ENCODE assay signal across 17 cellular contexts in the genomic region with DNA sequence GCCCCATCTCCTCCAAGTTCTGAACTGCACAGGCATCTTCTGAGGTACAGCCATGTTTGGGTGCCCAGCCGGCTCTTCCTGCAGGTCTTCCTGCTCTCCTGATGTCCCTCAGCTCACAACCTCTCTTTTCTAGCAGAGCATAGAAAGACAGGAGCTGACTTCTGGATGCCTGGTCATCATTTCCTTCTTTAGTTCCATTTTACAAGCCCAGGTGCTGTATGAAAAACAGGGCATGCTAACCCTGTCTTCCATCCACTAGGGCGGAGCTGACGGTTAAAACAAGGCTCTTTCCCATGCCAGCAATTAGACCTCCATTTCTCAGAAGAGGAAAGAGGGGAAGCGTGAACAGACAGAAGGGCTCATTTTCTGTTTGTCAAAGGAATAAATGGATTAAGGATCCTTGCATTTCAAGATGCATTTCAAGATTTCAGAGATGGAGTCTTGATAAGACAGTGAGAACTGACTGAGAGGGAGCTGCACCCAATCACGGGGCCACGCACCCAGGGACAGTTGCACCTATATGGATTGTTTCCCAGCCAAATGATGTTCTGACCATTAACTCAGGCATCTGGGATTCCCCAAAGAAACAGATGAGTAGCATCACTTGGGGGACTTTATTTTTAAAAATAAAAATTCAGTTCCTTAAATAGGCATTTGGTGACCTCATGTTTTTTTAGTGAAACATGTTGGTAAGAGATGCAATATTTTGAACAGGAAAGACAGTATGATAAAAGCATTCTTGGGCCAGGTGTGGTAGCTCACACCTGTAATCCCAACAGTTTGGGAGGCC. TPM values are rescaled to one million over a fixed set of nuclear protein-coding genes. Genes with fewer than 3 reads are reported as not detected.
DNase-seq lines count a peak whose midpoint lies in the region; ATAC-seq and TF ChIP-seq lines count a peak whose summit lies in the region.
"Had no signal": no experiment of that assay in that cellular context is flagged by ENCODE, and none has a peak within 500 bp of the region (broad histone marks: within the 10 kb centered on the region; RNA-seq: fewer than 3 reads in every experiment).

No MANE protein-coding gene starts in this region.

- no peaks in the 10 kb centered on the region for H3K79me2 ChIP-seq in H9 (ENCODE audit: insufficient read depth, low read length)

- peaks cover 10 to 13% of the 10 kb centered on the region in 2 experiments for H3K4me1 Mint-ChIP-seq in H9
- peaks cover 55% of the 10 kb centered on the region for H3K4me1 Mint-ChIP-seq in activated T-helper 2 cell treated with anti-CD3 and anti-CD28 coated beads, Interferon-gamma antibody, Interleukin-2, Interleukin-4, amounts not matched to agents 10 μg/mL and 5 μg/mL and 100 μg/mL, durations not matched to agents 14 hours and 24 hours and 36 hours (ENCODE audit: low read depth)

- peak overlapping the region; percentile 1 to 67 (median 47); a peak in 13 of 22 replicates for H3K4me2 ChIP-seq in BLaER1 treated with 17β-estradiol and CSF1 and Interleukin-3, amounts not matched to agents 10 nM and 100 nM
- H3K4me2 ChIP-seq in H9 (ENCODE audit: insufficient read depth, insufficient read length, low read length) (no peak overlapping the region), mesenchymal stem cell (ENCODE audit: low read length, poor library complexity, severe bottlenecking) (no peak overlapping the region)
- H3K4me2 ChIP-seq: KMS-11, SK-N-SH had no signal

- H2BK12ac ChIP-seq in H9 (ENCODE audit: insufficient read length, low read depth, low read length) (no peak overlapping the region), mesenchymal stem cell (ENCODE audit: low read length in 2 of 2) (no peak overlapping the region)

- H3K27me3 Mint-ChIP-seq in H9 (ENCODE audit: low read depth): no peaks in the 10 kb centered on the region; the same call in 1 of the 2 replicates
- peaks cover 45% of the 10 kb centered on the region for H3K27me3 Mint-ChIP-seq in activated T-helper 2 cell treated with anti-CD3 and anti-CD28 coated beads, Interferon-gamma antibody, Interleukin-2, Interleukin-4, amounts not matched to agents 10 μg/mL and 5 μg/mL and 100 μg/mL, durations not matched to agents 14 hours and 24 hours and 36 hours (ENCODE audit: low read depth)
- H3K27me3 Mint-ChIP-seq: T-cell had no signal

- H2AK5ac ChIP-seq in H9 (ENCODE audit: insufficient read length, low read length) (no peak overlapping the region), mesenchymal stem cell (ENCODE audit: low read length, severe bottlenecking) (no peak overlapping the region)

- no peak overlapping the region for H3T11ph ChIP-seq in H9 (ENCODE audit: low read length)

- H4K8ac ChIP-seq in H9 (replicated peaks; ENCODE audit: insufficient read length, low read depth, low read length): no peak overlapping the region
- no peak overlapping the region for H4K8ac ChIP-seq in mesenchymal stem cell (ENCODE audit: low read length)

- peaks cover 51 to 60% (median 54%) of the 10 kb centered on the region in 10 experiments for H3K4me1 ChIP-seq in BLaER1 treated with 17β-estradiol and CSF1 and Interleukin-3, amounts not matched to agents 10 nM and 100 nM
- H3K4me1 ChIP-seq in H9 (ENCODE audit: insufficient read depth, low read length) (no peaks in the 10 kb centered on the region), mesenchymal stem cell (ENCODE audit: control insufficient read depth, insufficient read depth, low read depth, low read length) (peaks cover 7% of the 10 kb centered on the region)

- H3K23me2 ChIP-seq in H9 (ENCODE audit: insufficient read length, low read depth, low read length, poor library complexity, severe bottlenecking): no peaks in the 10 kb centered on the region

- no peak overlapping the region for H3K14ac ChIP-seq in H9 (ENCODE audit: insufficient read depth, low read length)
- H3K14ac ChIP-seq in mesenchymal stem cell (ENCODE audit: low read length in 2 of 2): no peak overlapping the region

- peaks cover 0 to 21% (median 0%) of the 10 kb centered on the region in 11 experiments; a peak in 4 of 22 replicates for H4K20me1 ChIP-seq in BLaER1 treated with 17β-estradiol and CSF1 and Interleukin-3, amounts not matched to agents 10 nM and 100 nM
- H4K20me1 ChIP-seq in H9 (ENCODE audit: control insufficient read depth, insufficient read depth, insufficient read length): no peaks in the 10 kb centered on the region

- intact Hi-C loops in activated T-helper 2 cell treated with anti-CD3 and anti-CD28 coated beads, Interferon-gamma antibody, Interleukin-2, Interleukin-4, amounts not matched to agents 10 μg/mL and 5 μg/mL and 100 μg/mL, durations not matched to agents 14 hours and 24 hours and 36 hours (cut with micrococcal nuclease): no loop called here

- WGBS in H9 (ENCODE audit: extremely low coverage, insufficient read length, low lambda C conversion rate): no CpG with 5 or more reads among the region's 6 CpGs
- 96% methylated on average over 4 of the region's 6 CpGs for WGBS in mesenchymal stem cell

- H3K36me3 Mint-ChIP-seq in H9 (ENCODE audit: insufficient read depth in 1 of 3, low read depth in 3 of 3): no peaks in the 10 kb centered on the region
- H3K36me3 Mint-ChIP-seq in activated T-helper 2 cell treated with anti-CD3 and anti-CD28 coated beads, Interferon-gamma antibody, Interleukin-2, Interleukin-4, amounts not matched to agents 10 μg/mL and 5 μg/mL and 100 μg/mL, durations not matched to agents 14 hours and 24 hours and 36 hours (ENCODE audit: low read depth): peaks cover 10% of the 10 kb centered on the region
- H3K36me3 Mint-ChIP-seq: T-cell had no signal

- ATAC-seq in HG02763 (IDR thresholded peaks at IDR 0.05; ENCODE audit: unreplicated experiment): no peak
- ATAC-seq: Right ventricle myocardium inferior, T-cell had no signal

- H3K23ac ChIP-seq in H9 (ENCODE audit: insufficient read length, low read depth, low read length) (no peak overlapping the region), mesenchymal stem cell (ENCODE audit: low read length in 2 of 2) (no peak overlapping the region)

- peaks cover 0 to 21% (median 8%) of the 10 kb centered on the region in 11 experiments; a peak in 16 of 22 replicates for H3K9me3 ChIP-seq in BLaER1 treated with 17β-estradiol and CSF1 and Interleukin-3, amounts not matched to agents 10 nM and 100 nM (replicated peaks in 1 of 11)
- H3K9me3 ChIP-seq in H9 (ENCODE audit: control insufficient read depth, low read depth, low read length) (no peaks in the 10 kb centered on the region), mesenchymal stem cell (ENCODE audit: control insufficient read depth, low read length) (no peaks in the 10 kb centered on the region)
- H3K9me3 ChIP-seq: SK-N-SH had no signal

- H3K56ac ChIP-seq in H9 (ENCODE audit: insufficient read length, low read depth, low read length): no peak overlapping the region

- no peak overlapping the region for H2BK15ac ChIP-seq in H9 (ENCODE audit: low read depth, low read length)
- H2BK15ac ChIP-seq in mesenchymal stem cell (ENCODE audit: low read depth, poor library complexity, severe bottlenecking): no peak overlapping the region

- H2BK20ac ChIP-seq in H9 (ENCODE audit: low read depth, low read length, poor library complexity, severe bottlenecking): no peak overlapping the region

- H4K5ac ChIP-seq in H9 (ENCODE audit: insufficient read length, low read depth, low read length): no peak overlapping the region

- no peak overlapping the region for H2BK5ac ChIP-seq in H9 (ENCODE audit: insufficient read length, low read length)
- no peak overlapping the region for H2BK5ac ChIP-seq in mesenchymal stem cell (ENCODE audit: low read depth, low read length, poor library complexity, severe bottlenecking)

- H3K79me1 ChIP-seq in H9 (ENCODE audit: insufficient read depth, low read depth, low read length, poor library complexity, severe bottlenecking) (no peaks in the 10 kb centered on the region), mesenchymal stem cell (replicated peaks; ENCODE audit: low read length, poor library complexity, severe bottlenecking) (peaks cover 2% of the 10 kb centered on the region)

- H2BK120ac ChIP-seq in H9 (ENCODE audit: low read depth, low read length, poor library complexity, severe bottlenecking) (no peak overlapping the region), mesenchymal stem cell (ENCODE audit: low read depth, low read length) (no peak overlapping the region)

- no peak overlapping the region for H3K27ac ChIP-seq in BLaER1 treated with 17β-estradiol and CSF1 and Interleukin-3, amounts not matched to agents 10 nM and 100 nM
- H3K27ac ChIP-seq in H9 (ENCODE audit: insufficient read length, low read depth, low read length) (no peak overlapping the region), mesenchymal stem cell (ENCODE audit: low read length, poor library complexity, severe bottlenecking) (no peak overlapping the region)
- H3K27ac ChIP-seq: KMS-11 had no signal

- no peaks in the 10 kb centered on the region for H3K9me3 Mint-ChIP-seq in H9
- peaks cover 6% of the 10 kb centered on the region for H3K9me3 Mint-ChIP-seq in activated T-helper 2 cell treated with anti-CD3 and anti-CD28 coated beads, Interferon-gamma antibody, Interleukin-2, Interleukin-4, amounts not matched to agents 10 μg/mL and 5 μg/mL and 100 μg/mL, durations not matched to agents 14 hours and 24 hours and 36 hours
- H3K9me3 Mint-ChIP-seq: T-cell had no signal

- no peak overlapping the region for H3K4me3 Mint-ChIP-seq in H9
- H3K4me3 Mint-ChIP-seq in activated T-helper 2 cell treated with anti-CD3 and anti-CD28 coated beads, Interferon-gamma antibody, Interleukin-2, Interleukin-4, amounts not matched to agents 10 μg/mL and 5 μg/mL and 100 μg/mL, durations not matched to agents 14 hours and 24 hours and 36 hours (ENCODE audit: low read depth): no peak overlapping the region
- H3K4me3 Mint-ChIP-seq: T-cell had no signal

- no peak overlapping the region for H3K4me3 ChIP-seq in BLaER1 treated with 17β-estradiol and CSF1 and Interleukin-3, amounts not matched to agents 10 nM and 100 nM
- no peak overlapping the region for H3K4me3 ChIP-seq in mesenchymal stem cell (ENCODE audit: insufficient read depth in 1 of 2, low read depth in 1 of 2, low read length in 2 of 2)

- H3K27ac Mint-ChIP-seq in H9: no peak overlapping the region
- no peak overlapping the region for H3K27ac Mint-ChIP-seq in activated T-helper 2 cell treated with anti-CD3 and anti-CD28 coated beads, Interferon-gamma antibody, Interleukin-2, Interleukin-4, amounts not matched to agents 10 μg/mL and 5 μg/mL and 100 μg/mL, durations not matched to agents 14 hours and 24 hours and 36 hours
- H3K27ac Mint-ChIP-seq: T-cell had no signal

- H3K36me3 ChIP-seq in BLaER1 treated with 17β-estradiol and CSF1 and Interleukin-3, amounts not matched to agents 10 nM and 100 nM: no peaks in the 10 kb centered on the region
- peaks cover 0 to 12% of the 10 kb centered on the region in 2 experiments for H3K36me3 ChIP-seq in mesenchymal stem cell (ENCODE audit: control insufficient read depth in 1 of 2, insufficient read depth in 2 of 2, low read depth in 1 of 2, low read length in 2 of 2)

- no peak overlapping the region for H3K18ac ChIP-seq in H9 (ENCODE audit: insufficient read length, low read depth, low read length)
- no peak overlapping the region for H3K18ac ChIP-seq in mesenchymal stem cell (ENCODE audit: low read depth in 1 of 2, low read length in 2 of 2)

- no peak for DNase-seq in H9
- peak; percentile 25 for DNase-seq in RPMI8226
- no peak for DNase-seq in mesenchymal stem cell
- no peak for DNase-seq in activated T-helper 2 cell treated with anti-CD3 and anti-CD28 coated beads, Interferon-gamma antibody, Interleukin-2, Interleukin-4, amounts not matched to agents 10 μg/mL and 5 μg/mL and 100 μg/mL, durations not matched to agents 14 hours and 24 hours and 36 hours (ENCODE audit: low spot score)
- no peak for DNase-seq in DMS79 (lab: John Stamatoyannopoulos, UW)
- DNase-seq in activated effector memory CD4-positive, alpha-beta T cell treated with Interleukin-2 at 50 U/mL for 16 hours: no peak
- DNase-seq: HCEC 1CT, NCI-H1092 treated with DMSO at 0.1 percent for 48 hours, NCI-H1694, NCI-H510A treated with DMSO at 0.1 percent for 48 hours, NCI-H82, SK-N-SH, T-cell had no signal

- 0 out of 3 replicates have a peak, but pooled peaks have one; percentile 24 for TF ChIP-seq CTCF in H9 (conservative IDR thresholded peaks at IDR 0.05)

- no peak overlapping the region for H3K9ac ChIP-seq in BLaER1 treated with 17β-estradiol and CSF1 and Interleukin-3, amounts not matched to agents 10 nM and 100 nM
- no peak overlapping the region for H3K9ac ChIP-seq in H9 (ENCODE audit: extremely low read depth, insufficient read length, low read length)
- H3K9ac ChIP-seq in mesenchymal stem cell (ENCODE audit: low read length): no peak overlapping the region
- H3K9ac ChIP-seq: KMS-11, SK-N-SH had no signal

- H3K4ac ChIP-seq in H9 (ENCODE audit: low read depth, low read length) (no peak overlapping the region), mesenchymal stem cell (ENCODE audit: low read depth in 1 of 2, low read length in 2 of 2) (no peak overlapping the region)

- peaks cover 0 to 62% (median 9%) of the 10 kb centered on the region in 11 experiments; a peak in 13 of 22 replicates for H3K27me3 ChIP-seq in BLaER1 treated with 17β-estradiol and CSF1 and Interleukin-3, amounts not matched to agents 10 nM and 100 nM
- H3K27me3 ChIP-seq in H9 (ENCODE audit: insufficient read depth, low read length): no peaks in the 10 kb centered on the region
- no peaks in the 10 kb centered on the region for H3K27me3 ChIP-seq in mesenchymal stem cell (ENCODE audit: control insufficient read depth in 1 of 2, insufficient read depth in 1 of 2, low read length in 2 of 2)

- H2AFZ ChIP-seq in H9 (ENCODE audit: low read length): no peak overlapping the region
- H2AFZ ChIP-seq in mesenchymal stem cell (ENCODE audit: low read depth, low read length): peak overlapping the region; percentile 19

- H4K91ac ChIP-seq in H9 (ENCODE audit: insufficient read length, low read depth, low read length) (no peak overlapping the region), mesenchymal stem cell (ENCODE audit: low read length) (no peak overlapping the region)

RNA-seq across cellular contexts. Expression of a gene that starts 45.8 kb away (rescaled TPM):
- 0.64 and 1.5 TPM in 2 replicates for total RNA-seq in H9 (2021)
- 0.36 TPM for polyA plus RNA-seq in mesenchymal stem cell (2013, experiment 1 of 2)
- 0.25 TPM for polyA plus RNA-seq in mesenchymal stem cell (2013, experiment 2 of 2)
- 0.23 and 0.25 TPM in 2 replicates for total RNA-seq in activated T-helper 2 cell treated with anti-CD3 and anti-CD28 coated beads, Interferon-gamma antibody, Interleukin-2, Interleukin-4, amounts not matched to agents 10 μg/mL and 5 μg/mL and 100 μg/mL, durations not matched to agents 14 hours and 24 hours and 36 hours

Comparison
In these comparisons a context has a peak if more than half of its experiments do, and no peak if none do; other contexts are left out.
1. H3K4me2 ChIP-seq: peak in BLaER1 treated with 17β-estradiol and CSF1 and Interleukin-3, amounts not matched to agents 10 nM and 100 nM (11 of 11); none in H9 (single experiment) and mesenchymal stem cell (single experiment).